ENCODE assay signal across 8 cellular contexts in the genomic region with DNA sequence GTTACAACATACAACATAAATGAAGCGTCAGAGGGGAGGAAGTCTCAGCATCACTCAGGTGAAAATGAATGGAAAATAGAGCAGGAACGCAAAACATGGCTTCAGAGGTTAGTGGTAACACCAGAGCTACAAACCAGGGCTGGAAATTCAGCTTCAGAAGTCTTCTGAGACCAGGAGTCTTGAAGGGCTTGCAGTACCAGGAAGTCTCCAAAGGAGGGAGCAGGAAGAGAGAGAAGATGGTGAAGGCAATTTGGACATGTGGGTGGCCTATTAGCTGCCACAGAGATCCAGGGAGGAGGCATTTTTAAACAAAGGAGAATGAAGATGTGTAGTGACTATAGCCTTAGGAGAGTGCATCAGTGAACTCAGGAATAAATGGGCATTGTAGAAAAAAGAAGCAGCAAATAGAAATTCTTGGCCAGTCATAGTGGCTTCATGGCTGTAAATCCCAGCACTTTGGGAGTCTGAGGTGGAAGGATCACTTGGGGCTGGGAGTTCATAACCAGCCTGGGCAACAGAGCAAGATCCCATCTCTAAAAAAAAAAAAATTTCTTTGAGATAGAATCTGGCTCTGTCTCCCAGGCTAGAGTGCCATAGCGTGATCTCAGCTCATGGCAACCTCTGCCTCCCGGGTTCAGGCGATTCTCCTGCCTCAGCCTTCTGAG. TPM values are rescaled to one million over a fixed set of nuclear protein-coding genes. Genes with fewer than 3 reads are reported as not detected.
DNase-seq lines count a peak whose midpoint lies in the region; ATAC-seq, FAIRE-seq and TF ChIP-seq lines count a peak whose summit lies in the region.

No MANE protein-coding gene starts in this region.

- H3K36me3 ChIP-seq in OCI-LY7 (ENCODE audit: insufficient read depth, low read length) = no peaks in the 10 kb centered on the region
- H3K36me3 ChIP-seq in astrocyte (ENCODE audit: insufficient read depth, low read length) = no peaks in the 10 kb centered on the region
- H3K36me3 ChIP-seq in hepatocyte (replicated peaks; ENCODE audit: insufficient read depth, low read depth) = no peaks in the 10 kb centered on the region

- no peak overlapping the region for H3K4me3 Mint-ChIP-seq in astrocyte (ENCODE audit: unreplicated experiment)

- H3K4me3 ChIP-seq in OCI-LY7 (ENCODE audit: low read depth, low read length, poor library complexity, severe bottlenecking) (no peak overlapping the region), astrocyte (ENCODE audit: insufficient read depth, low read depth, low read length) (no peak overlapping the region), hepatocyte (no peak overlapping the region), skeletal muscle cell (ENCODE audit: low read depth, low read length) (no peak overlapping the region)

- H3K9ac ChIP-seq in astrocyte (ENCODE audit: low read length) = no peak overlapping the region

- DNase-seq in COLO668 (lab: John Stamatoyannopoulos, UW; ENCODE audit: unreplicated experiment) (peak; percentile 35), HUDEP-2 (lab: John Stamatoyannopoulos, UW; ENCODE audit: unreplicated experiment in 76 of 76) (peak in 50 of 76 experiments; percentile 3 to 65 (median 26)), OCI-LY7 (ENCODE audit: low spot score) (peak; percentile 72), astrocyte (ENCODE audit: low read depth) (peak; percentile 59), hepatocyte (ENCODE audit: low spot score) (peak; percentile 76), skeletal muscle cell (ENCODE audit: low read depth) (peak; percentile 43)

- H3K4me2 ChIP-seq in OCI-LY7 (ENCODE audit: low read length) = no peak overlapping the region
- H3K4me2 ChIP-seq in astrocyte (ENCODE audit: low read length) = no peak overlapping the region
- no peak overlapping the region for H3K4me2 ChIP-seq in hepatocyte

- H3K9me2 ChIP-seq in OCI-LY7 (ENCODE audit: insufficient read depth, low read length) (no peaks in the 10 kb centered on the region), hepatocyte (replicated peaks; ENCODE audit: insufficient read depth) (no peaks in the 10 kb centered on the region)

- TF ChIP-seq CTCF in OCI-LY7 (conservative IDR thresholded peaks at IDR 0.05; ENCODE audit: low read length) (peak; percentile 83), astrocyte (IDR thresholded peaks at IDR 0.05; ENCODE audit: insufficient read depth, low read depth, low read length) (peak; percentile 85), hepatocyte (IDR thresholded peaks at IDR 0.05; ENCODE audit: poor library complexity) (peak; percentile 64)

- POLR2A ChIA-PET in OCI-LY7 (lab: Charles Lee) = interaction anchor here (0.5 to 0.8 kb wide), 3 partner anchors 46 to 437 kb away, joined by 3 to 4 read pairs (median 3); no protein-coding TSS in a partner anchor

- H3K27me3 Mint-ChIP-seq in astrocyte (ENCODE audit: low read depth, unreplicated experiment) = no peaks in the 10 kb centered on the region

- H3K27me3 ChIP-seq in astrocyte (ENCODE audit: insufficient read depth, low read length) (no peaks in the 10 kb centered on the region), hepatocyte (no peaks in the 10 kb centered on the region)

- WGBS in hepatocyte (ENCODE audit: low lambda C conversion rate, missing lambda C conversion rate) = 77% methylated on average over 5 of the region's 5 CpGs

- H3K4me1 ChIP-seq in OCI-LY7 (ENCODE audit: insufficient read depth, low read length, poor library complexity, severe bottlenecking) = no peaks in the 10 kb centered on the region
- no peaks in the 10 kb centered on the region for H3K4me1 ChIP-seq in astrocyte (ENCODE audit: insufficient read depth, low read length)
- no peaks in the 10 kb centered on the region for H3K4me1 ChIP-seq in hepatocyte (ENCODE audit: insufficient read depth)

- FAIRE-seq in astrocyte (lab: Jason Lieb, UNC) = peak; percentile 52

- no peak overlapping the region for H3K27ac Mint-ChIP-seq in astrocyte (ENCODE audit: unreplicated experiment)

- H4K20me1 ChIP-seq in OCI-LY7 (ENCODE audit: insufficient read depth, low read length) (no peaks in the 10 kb centered on the region), astrocyte (ENCODE audit: insufficient read depth, low read length) (no peaks in the 10 kb centered on the region), hepatocyte (ENCODE audit: insufficient read depth, poor library complexity, severe bottlenecking) (no peaks in the 10 kb centered on the region)

- no peaks in the 10 kb centered on the region for H3K9me3 Mint-ChIP-seq in astrocyte (ENCODE audit: unreplicated experiment)

- no peaks in the 10 kb centered on the region for H3K36me3 Mint-ChIP-seq in astrocyte (ENCODE audit: low read depth, unreplicated experiment)

- H3K27ac ChIP-seq in OCI-LY7 (ENCODE audit: low read depth, low read length, poor library complexity, severe bottlenecking) (no peak overlapping the region), astrocyte (ENCODE audit: low read depth, low read length) (no peak overlapping the region), hepatocyte (no peak overlapping the region)

- H3K79me2 ChIP-seq in OCI-LY7 (ENCODE audit: insufficient read depth, low read depth, low read length) (no peaks in the 10 kb centered on the region), astrocyte (ENCODE audit: insufficient read depth, low read length) (no peaks in the 10 kb centered on the region), hepatocyte (no peaks in the 10 kb centered on the region)

- CTCF ChIA-PET in OCI-LY7 (lab: Charles Lee; ENCODE audit: unreplicated experiment) = interaction anchor here (0.6 to 1.0 kb wide), 2 partner anchors 100 to 277 kb away, joined by 3 read pairs; no protein-coding TSS in a partner anchor

- intact Hi-C loops in OCI-LY7 (cut with micrococcal nuclease; ENCODE audit: unreplicated experiment) = loop anchor here (2.0 to 10.0 kb wide), 2 partner anchors 274 to 346 kb away; a partner anchor contains a TSS

- no peak overlapping the region; the same call in 1 of the 2 replicates for H2AFZ ChIP-seq in OCI-LY7 (ENCODE audit: low read length)
- no peak overlapping the region for H2AFZ ChIP-seq in astrocyte (ENCODE audit: low read depth, low read length)
- H2AFZ ChIP-seq in hepatocyte = no peak overlapping the region

- ATAC-seq in GM18870 (IDR thresholded peaks at IDR 0.05; ENCODE audit: unreplicated experiment) (peak; percentile 50), GM19463 (IDR thresholded peaks at IDR 0.05; ENCODE audit: unreplicated experiment) (no peak)

- no TSS peak for BruUV-seq in OCI-LY7 (replicated peaks; lab: Mats Ljungman, UMichigan)

- H3K4me1 Mint-ChIP-seq in astrocyte (ENCODE audit: low read depth, unreplicated experiment) = peaks cover 6% of the 10 kb centered on the region

- H3K9me3 ChIP-seq in OCI-LY7 (ENCODE audit: low read length) = no peaks in the 10 kb centered on the region
- no peaks in the 10 kb centered on the region for H3K9me3 ChIP-seq in astrocyte (ENCODE audit: insufficient read depth, low read depth, low read length)
- H3K9me3 ChIP-seq in hepatocyte (ENCODE audit: low read depth) = no peaks in the 10 kb centered on the region

RNA-seq across cellular contexts. Expression of a gene that starts 9.3 kb away (rescaled TPM):
- total RNA-seq in OCI-LY7 (2014; rRNA removed; shearing (Covaris generic)) = 3.0 and 3.3 TPM in 2 replicates
- total RNA-seq in OCI-LY7 (2022) = 3.4 and 3.8 TPM in 2 replicates
- total RNA-seq in astrocyte = 6.2 and 7.1 TPM in 2 replicates
- 10.4 and 13.6 TPM in 2 replicates for total RNA-seq in hepatocyte
- polyA plus RNA-seq in hepatocyte = 2.4 and 3.2 TPM in 2 replicates

RNA-seq across cellular contexts. Expression of a gene that starts 23.6 kb away (rescaled TPM):
- 7.1 and 15.4 TPM in 2 replicates for total RNA-seq in OCI-LY7 (2014; rRNA removed; shearing (Covaris generic))
- total RNA-seq in OCI-LY7 (2022) = 20.9 and 25.7 TPM in 2 replicates
- total RNA-seq in astrocyte = 17.6 and 20.5 TPM in 2 replicates
- 22.1 and 23.5 TPM in 2 replicates for total RNA-seq in hepatocyte
- polyA plus RNA-seq in hepatocyte = 9.9 and 10.7 TPM in 2 replicates
